Comparison of ENCODE assay signal across 1 cellular context in the genomic region with DNA sequence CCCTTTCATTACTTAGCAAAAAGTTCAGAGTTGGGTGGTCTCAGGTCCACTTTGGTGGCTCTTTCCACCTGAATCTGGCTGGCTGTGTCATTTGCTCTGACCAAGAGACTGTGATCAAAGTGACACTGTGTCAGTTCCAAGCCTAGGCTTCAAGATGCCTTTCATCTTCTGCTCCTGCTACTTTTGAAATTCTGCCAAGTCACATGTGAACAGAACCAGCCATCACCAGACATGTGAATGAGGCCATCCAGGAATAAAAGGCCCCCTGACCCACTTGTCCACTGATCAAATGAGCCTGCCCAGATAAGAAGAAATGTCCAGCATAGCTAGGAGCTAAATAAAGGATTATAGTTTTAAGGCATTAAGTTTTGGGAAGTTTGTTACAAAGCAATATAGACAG.
TF ChIP-seq lines count a peak whose summit lies in the region.

No MANE protein-coding gene starts in this region.

TF ChIP-seq in GM23338, 12 proteins besides CTCF, POLR2A, EP300 and RAD21 (continued from another document):
- TF ChIP-seq, protein P1, sequence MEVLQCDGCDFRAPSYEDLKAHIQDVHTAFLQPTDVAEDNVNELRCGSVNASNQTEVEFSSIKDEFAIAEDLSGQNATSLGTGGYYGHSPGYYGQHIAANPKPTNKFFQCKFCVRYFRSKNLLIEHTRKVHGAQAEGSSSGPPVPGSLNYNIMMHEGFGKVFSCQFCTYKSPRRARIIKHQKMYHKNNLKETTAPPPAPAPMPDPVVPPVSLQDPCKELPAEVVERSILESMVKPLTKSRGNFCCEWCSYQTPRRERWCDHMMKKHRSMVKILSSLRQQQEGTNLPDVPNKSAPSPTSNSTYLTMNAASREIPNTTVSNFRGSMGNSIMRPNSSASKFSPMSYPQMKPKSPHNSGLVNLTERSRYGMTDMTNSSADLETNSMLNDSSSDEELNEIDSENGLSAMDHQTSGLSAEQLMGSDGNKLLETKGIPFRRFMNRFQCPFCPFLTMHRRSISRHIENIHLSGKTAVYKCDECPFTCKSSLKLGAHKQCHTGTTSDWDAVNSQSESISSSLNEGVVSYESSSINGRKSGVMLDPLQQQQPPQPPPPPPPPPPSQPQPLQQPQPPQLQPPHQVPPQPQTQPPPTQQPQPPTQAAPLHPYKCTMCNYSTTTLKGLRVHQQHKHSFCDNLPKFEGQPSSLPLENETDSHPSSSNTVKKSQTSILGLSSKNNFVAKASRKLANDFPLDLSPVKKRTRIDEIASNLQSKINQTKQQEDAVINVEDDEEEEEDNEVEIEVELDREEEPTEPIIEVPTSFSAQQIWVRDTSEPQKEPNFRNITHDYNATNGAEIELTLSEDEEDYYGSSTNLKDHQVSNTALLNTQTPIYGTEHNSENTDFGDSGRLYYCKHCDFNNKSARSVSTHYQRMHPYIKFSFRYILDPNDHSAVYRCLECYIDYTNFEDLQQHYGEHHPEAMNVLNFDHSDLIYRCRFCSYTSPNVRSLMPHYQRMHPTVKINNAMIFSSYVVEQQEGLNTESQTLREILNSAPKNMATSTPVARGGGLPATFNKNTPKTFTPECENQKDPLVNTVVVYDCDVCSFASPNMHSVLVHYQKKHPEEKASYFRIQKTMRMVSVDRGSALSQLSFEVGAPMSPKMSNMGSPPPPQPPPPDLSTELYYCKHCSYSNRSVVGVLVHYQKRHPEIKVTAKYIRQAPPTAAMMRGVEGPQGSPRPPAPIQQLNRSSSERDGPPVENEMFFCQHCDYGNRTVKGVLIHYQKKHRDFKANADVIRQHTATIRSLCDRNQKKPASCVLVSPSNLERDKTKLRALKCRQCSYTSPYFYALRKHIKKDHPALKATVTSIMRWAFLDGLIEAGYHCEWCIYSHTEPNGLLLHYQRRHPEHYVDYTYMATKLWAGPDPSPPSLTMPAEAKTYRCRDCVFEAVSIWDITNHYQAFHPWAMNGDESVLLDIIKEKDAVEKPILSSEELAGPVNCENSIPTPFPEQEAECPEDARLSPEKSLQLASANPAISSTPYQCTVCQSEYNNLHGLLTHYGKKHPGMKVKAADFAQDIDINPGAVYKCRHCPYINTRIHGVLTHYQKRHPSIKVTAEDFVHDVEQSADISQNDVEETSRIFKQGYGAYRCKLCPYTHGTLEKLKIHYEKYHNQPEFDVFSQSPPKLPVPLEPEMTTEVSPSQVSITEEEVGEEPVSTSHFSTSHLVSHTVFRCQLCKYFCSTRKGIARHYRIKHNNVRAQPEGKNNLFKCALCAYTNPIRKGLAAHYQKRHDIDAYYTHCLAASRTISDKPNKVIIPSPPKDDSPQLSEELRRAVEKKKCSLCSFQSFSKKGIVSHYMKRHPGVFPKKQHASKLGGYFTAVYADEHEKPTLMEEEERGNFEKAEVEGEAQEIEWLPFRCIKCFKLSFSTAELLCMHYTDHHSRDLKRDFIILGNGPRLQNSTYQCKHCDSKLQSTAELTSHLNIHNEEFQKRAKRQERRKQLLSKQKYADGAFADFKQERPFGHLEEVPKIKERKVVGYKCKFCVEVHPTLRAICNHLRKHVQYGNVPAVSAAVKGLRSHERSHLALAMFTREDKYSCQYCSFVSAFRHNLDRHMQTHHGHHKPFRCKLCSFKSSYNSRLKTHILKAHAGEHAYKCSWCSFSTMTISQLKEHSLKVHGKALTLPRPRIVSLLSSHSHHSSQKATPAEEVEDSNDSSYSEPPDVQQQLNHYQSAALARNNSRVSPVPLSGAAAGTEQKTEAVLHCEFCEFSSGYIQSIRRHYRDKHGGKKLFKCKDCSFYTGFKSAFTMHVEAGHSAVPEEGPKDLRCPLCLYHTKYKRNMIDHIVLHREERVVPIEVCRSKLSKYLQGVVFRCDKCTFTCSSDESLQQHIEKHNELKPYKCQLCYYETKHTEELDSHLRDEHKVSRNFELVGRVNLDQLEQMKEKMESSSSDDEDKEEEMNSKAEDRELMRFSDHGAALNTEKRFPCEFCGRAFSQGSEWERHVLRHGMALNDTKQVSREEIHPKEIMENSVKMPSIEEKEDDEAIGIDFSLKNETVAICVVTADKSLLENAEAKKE (CRISPR knock-in tag; IDR thresholded peaks at IDR 0.05): no peak
- TF ChIP-seq NANOG (IDR thresholded peaks at IDR 0.05; ENCODE audit: borderline replicate concordance): no peak
- TF ChIP-seq EZH2phosphoT487 (IDR thresholded peaks at IDR 0.05; ENCODE audit: unreplicated experiment): no peak
- TF ChIP-seq, protein P2, sequence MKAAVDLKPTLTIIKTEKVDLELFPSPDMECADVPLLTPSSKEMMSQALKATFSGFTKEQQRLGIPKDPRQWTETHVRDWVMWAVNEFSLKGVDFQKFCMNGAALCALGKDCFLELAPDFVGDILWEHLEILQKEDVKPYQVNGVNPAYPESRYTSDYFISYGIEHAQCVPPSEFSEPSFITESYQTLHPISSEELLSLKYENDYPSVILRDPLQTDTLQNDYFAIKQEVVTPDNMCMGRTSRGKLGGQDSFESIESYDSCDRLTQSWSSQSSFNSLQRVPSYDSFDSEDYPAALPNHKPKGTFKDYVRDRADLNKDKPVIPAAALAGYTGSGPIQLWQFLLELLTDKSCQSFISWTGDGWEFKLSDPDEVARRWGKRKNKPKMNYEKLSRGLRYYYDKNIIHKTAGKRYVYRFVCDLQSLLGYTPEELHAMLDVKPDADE (IDR thresholded peaks at IDR 0.05): no peak
- no peak for TF ChIP-seq ZNF114 (CRISPR knock-in tag; IDR thresholded peaks at IDR 0.05)
- TF ChIP-seq, protein P3, sequence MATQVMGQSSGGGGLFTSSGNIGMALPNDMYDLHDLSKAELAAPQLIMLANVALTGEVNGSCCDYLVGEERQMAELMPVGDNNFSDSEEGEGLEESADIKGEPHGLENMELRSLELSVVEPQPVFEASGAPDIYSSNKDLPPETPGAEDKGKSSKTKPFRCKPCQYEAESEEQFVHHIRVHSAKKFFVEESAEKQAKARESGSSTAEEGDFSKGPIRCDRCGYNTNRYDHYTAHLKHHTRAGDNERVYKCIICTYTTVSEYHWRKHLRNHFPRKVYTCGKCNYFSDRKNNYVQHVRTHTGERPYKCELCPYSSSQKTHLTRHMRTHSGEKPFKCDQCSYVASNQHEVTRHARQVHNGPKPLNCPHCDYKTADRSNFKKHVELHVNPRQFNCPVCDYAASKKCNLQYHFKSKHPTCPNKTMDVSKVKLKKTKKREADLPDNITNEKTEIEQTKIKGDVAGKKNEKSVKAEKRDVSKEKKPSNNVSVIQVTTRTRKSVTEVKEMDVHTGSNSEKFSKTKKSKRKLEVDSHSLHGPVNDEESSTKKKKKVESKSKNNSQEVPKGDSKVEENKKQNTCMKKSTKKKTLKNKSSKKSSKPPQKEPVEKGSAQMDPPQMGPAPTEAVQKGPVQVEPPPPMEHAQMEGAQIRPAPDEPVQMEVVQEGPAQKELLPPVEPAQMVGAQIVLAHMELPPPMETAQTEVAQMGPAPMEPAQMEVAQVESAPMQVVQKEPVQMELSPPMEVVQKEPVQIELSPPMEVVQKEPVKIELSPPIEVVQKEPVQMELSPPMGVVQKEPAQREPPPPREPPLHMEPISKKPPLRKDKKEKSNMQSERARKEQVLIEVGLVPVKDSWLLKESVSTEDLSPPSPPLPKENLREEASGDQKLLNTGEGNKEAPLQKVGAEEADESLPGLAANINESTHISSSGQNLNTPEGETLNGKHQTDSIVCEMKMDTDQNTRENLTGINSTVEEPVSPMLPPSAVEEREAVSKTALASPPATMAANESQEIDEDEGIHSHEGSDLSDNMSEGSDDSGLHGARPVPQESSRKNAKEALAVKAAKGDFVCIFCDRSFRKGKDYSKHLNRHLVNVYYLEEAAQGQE (IDR thresholded peaks at IDR 0.05; ENCODE audit: unreplicated experiment): no peak
